ENCODE assay signal across 8 cellular contexts in genomic region chr15:34969340-34970097, GRCh38. TPM values are rescaled to one million over a fixed set of nuclear protein-coding genes. Genes with fewer than 3 reads are reported as not detected.
DNase-seq lines count a peak whose midpoint lies in the region; FAIRE-seq and TF ChIP-seq lines count a peak whose summit lies in the region.

Gene AQR, minus strand, starts transcription at chr15:34969742. Its CDS starts 129 bp downstream, at chr15:34969613.

- no peak within 1 kb of the TSS for H2BK12ac ChIP-seq in H9 (ENCODE audit: insufficient read length, low read depth, low read length)

- peak; percentile 60 for TF ChIP-seq RAD21 in neural cell (conservative IDR thresholded peaks at IDR 0.05)

- peaks cover 0 to 2% of the 10 kb centered on the region in 2 experiments; a peak in 1 of 5 replicates for H3K9me3 Mint-ChIP-seq in H9

- peak; percentile 70 for TF ChIP-seq CTCF in H9 (conservative IDR thresholded peaks at IDR 0.05)
- peak; percentile 95 for TF ChIP-seq CTCF in neural cell (IDR thresholded peaks at IDR 0.05; ENCODE audit: poor library complexity, severe bottlenecking)
- peak in 5 of 7 experiments; percentile 82 to 93 (median 86) for TF ChIP-seq CTCF in stomach (IDR thresholded peaks at IDR 0.05)

- peaks cover 3 to 20% (median 15%) of the 10 kb centered on the region in 3 experiments; a peak in 6 of 7 replicates for H3K36me3 Mint-ChIP-seq in H9 (ENCODE audit: insufficient read depth in 1 of 3, low read depth in 3 of 3)

- no peak within 1 kb of the TSS for H2BK20ac ChIP-seq in H9 (ENCODE audit: low read depth, low read length, poor library complexity, severe bottlenecking)

- H3K4ac ChIP-seq in H9 (ENCODE audit: low read depth, low read length), result no peak within 1 kb of the TSS

- H3K9ac ChIP-seq in H9 (ENCODE audit: extremely low read depth, insufficient read length, low read length) (peak within 1 kb of the TSS; percentile 96), neural cell (ENCODE audit: low read length) (peak within 1 kb of the TSS; percentile 76)

- no peak within 1 kb of the TSS for H4K5ac ChIP-seq in H9 (ENCODE audit: insufficient read length, low read depth, low read length)

- H3K79me2 ChIP-seq in H9 (ENCODE audit: insufficient read depth, low read length) (peaks cover 21% of the 10 kb centered on the region), neural cell (replicated peaks; ENCODE audit: insufficient read depth, low read length) (peaks cover 45% of the 10 kb centered on the region)

- H3K79me1 ChIP-seq in H9 (ENCODE audit: insufficient read depth, low read depth, low read length, poor library complexity, severe bottlenecking), result no peaks in the 10 kb centered on the region

- no peak within 1 kb of the TSS for H3T11ph ChIP-seq in H9 (ENCODE audit: low read length)

- intact Hi-C loops in stomach (cut with DNase I; ENCODE audit: low total_unique reads), result no loop called here

- peak; percentile 97 for FAIRE-seq in G401.6 (lab: Jason Lieb, UNC)

- H3K27ac ChIP-seq in H9 (ENCODE audit: insufficient read length, low read depth, low read length), result peak within 1 kb of the TSS; percentile 39
- peak within 1 kb of the TSS; percentile 64 for H3K27ac ChIP-seq in neural cell (ENCODE audit: low read length)
- H3K27ac ChIP-seq in stomach, result peak within 1 kb of the TSS; percentile 65 to 90 (median 86)

- H2AK5ac ChIP-seq in H9 (ENCODE audit: insufficient read length, low read length), result no peak within 1 kb of the TSS

- no peak within 1 kb of the TSS for H2BK5ac ChIP-seq in H9 (ENCODE audit: insufficient read length, low read length)

- peak within 1 kb of the TSS; percentile 96 for H3K14ac ChIP-seq in H9 (ENCODE audit: insufficient read depth, low read length)

- H4K20me1 ChIP-seq in H9 (ENCODE audit: control insufficient read depth, insufficient read depth, insufficient read length) (no peaks in the 10 kb centered on the region), neural cell (ENCODE audit: insufficient read depth) (no peaks in the 10 kb centered on the region)

- no peak within 1 kb of the TSS for H2BK15ac ChIP-seq in H9 (ENCODE audit: low read depth, low read length)

- no peaks in the 10 kb centered on the region for H3K4me1 ChIP-seq in H9 (ENCODE audit: insufficient read depth, low read length)
- peaks cover 18 to 44% (median 32%) of the 10 kb centered on the region in 4 donors for H3K4me1 ChIP-seq in stomach

- peaks cover 15 to 17% of the 10 kb centered on the region in 2 experiments for H3K4me1 Mint-ChIP-seq in H9

- no peak within 1 kb of the TSS for H4K8ac ChIP-seq in H9 (replicated peaks; ENCODE audit: insufficient read length, low read depth, low read length)

- H3F3A ChIP-seq in neural cell (ENCODE audit: insufficient read depth, low read length, poor library complexity, severe bottlenecking), result no peaks in the 10 kb centered on the region

- peak; percentile 69 for TF ChIP-seq EP300 in neural cell (conservative IDR thresholded peaks at IDR 0.05; ENCODE audit: poor library complexity, severe bottlenecking)
- no peak for TF ChIP-seq EP300 in stomach (IDR thresholded peaks at IDR 0.05)

- H3K36me3 ChIP-seq in neural cell (ENCODE audit: insufficient read depth, low read length) (no peaks in the 10 kb centered on the region), stomach (peaks cover 0 to 6% (median 2%) of the 10 kb centered on the region in 4 donors)

- no peaks in the 10 kb centered on the region for H3K9me3 ChIP-seq in H9 (ENCODE audit: control insufficient read depth, low read depth, low read length)
- H3K9me3 ChIP-seq in neural cell (ENCODE audit: low read length), result no peaks in the 10 kb centered on the region
- H3K9me3 ChIP-seq in stomach, result no peaks in the 10 kb centered on the region

- no peak within 1 kb of the TSS for H2BK120ac ChIP-seq in H9 (ENCODE audit: low read depth, low read length, poor library complexity, severe bottlenecking)

- no peak within 1 kb of the TSS for H2AFZ ChIP-seq in H9 (ENCODE audit: low read length)
- peak within 1 kb of the TSS; percentile 84 for H2AFZ ChIP-seq in neural cell (ENCODE audit: low read depth, low read length)

- H3K18ac ChIP-seq in H9 (ENCODE audit: insufficient read length, low read depth, low read length), result peak within 1 kb of the TSS; percentile 67

- peak in 1 of 4 donors; percentile 21 for TF ChIP-seq POLR2A in stomach (IDR thresholded peaks at IDR 0.05)

- no peak within 1 kb of the TSS for H3K56ac ChIP-seq in H9 (ENCODE audit: insufficient read length, low read depth, low read length)

- H3K4me2 ChIP-seq in H9 (ENCODE audit: insufficient read depth, insufficient read length, low read length) (peak within 1 kb of the TSS; percentile 95), neural cell (ENCODE audit: low read length) (peak within 1 kb of the TSS; percentile 51)

- peak within 1 kb of the TSS; percentile 96 to 99 for H3K4me3 Mint-ChIP-seq in H9

- no peaks in the 10 kb centered on the region for H3K27me3 ChIP-seq in H9 (ENCODE audit: insufficient read depth, low read length)
- no peaks in the 10 kb centered on the region for H3K27me3 ChIP-seq in neural cell (ENCODE audit: insufficient read depth, low read depth, low read length)
- H3K27me3 ChIP-seq in stomach, result no peaks in the 10 kb centered on the region

- peak within 1 kb of the TSS; percentile 95 to 100 (median 99) for H3K27ac Mint-ChIP-seq in H9

- WGBS in H9 (ENCODE audit: extremely low coverage, insufficient read length, low lambda C conversion rate), result no CpG with 5 or more reads among the region's 44 CpGs
- WGBS in stomach, 5 donors, result 0 to 1% (median 1%) methylated on average over 32 to 44 of the region's 44 CpGs

- H3K4me3 ChIP-seq in neural cell (ENCODE audit: low read length) (peak within 1 kb of the TSS; percentile 92), stomach (peak within 1 kb of the TSS; percentile 86 to 96 (median 91))

- no peak within 1 kb of the TSS for H4K91ac ChIP-seq in H9 (ENCODE audit: insufficient read length, low read depth, low read length)

- peaks cover 2% of the 10 kb centered on the region; the same call in 1 of the 2 replicates for H3K27me3 Mint-ChIP-seq in H9 (ENCODE audit: low read depth)

- no peak within 1 kb of the TSS for H3K23ac ChIP-seq in H9 (ENCODE audit: insufficient read length, low read depth, low read length)

- DNase-seq in H9, result peak; percentile 97
- peak; percentile 96 for DNase-seq in M059J (ENCODE audit: low read depth)
- peak; percentile 92 to 96 for DNase-seq in SHP77 (lab: John Stamatoyannopoulos, UW)
- peak; percentile 87 for DNase-seq in activated effector memory CD4-positive, alpha-beta T cell treated with Interleukin-2 at 50 U/mL for 16 hours
- DNase-seq in fibroblast of the conjunctiva (ENCODE audit: low read depth), result peak; percentile 98
- peak; percentile 96 for DNase-seq in stomach

- no peaks in the 10 kb centered on the region for H3K9me2 ChIP-seq in neural cell (ENCODE audit: insufficient read depth, low read length)

- H3K23me2 ChIP-seq in H9 (ENCODE audit: insufficient read length, low read depth, low read length, poor library complexity, severe bottlenecking), result peaks cover 7% of the 10 kb centered on the region

TF ChIP-seq in neural cell, 6 proteins besides CTCF, POLR2A, EP300 and RAD21:
- TF ChIP-seq MXI1 (conservative IDR thresholded peaks at IDR 0.05; ENCODE audit: poor library complexity, severe bottlenecking), result peak; percentile 86
- peak; percentile 79 for TF ChIP-seq POLR2AphosphoS5 (IDR thresholded peaks at IDR 0.05)
- TF ChIP-seq TAF1 (IDR thresholded peaks at IDR 0.05; ENCODE audit: low read depth), result peak; percentile 87
- no peak for TF ChIP-seq REST (IDR thresholded peaks at IDR 0.05; ENCODE audit: borderline replicate concordance)
- TF ChIP-seq EZH2 (IDR thresholded peaks at IDR 0.05; ENCODE audit: borderline replicate concordance, insufficient read depth, low read length, poor library complexity, severe bottlenecking), result no peak
- peak; percentile 69 for TF ChIP-seq SMC3 (conservative IDR thresholded peaks at IDR 0.05; ENCODE audit: poor library complexity)

RNA-seq across cellular contexts. Expression of gene AQR, which starts in this region (rescaled TPM):
- total RNA-seq in H9 (2021), result 54.4 and 58.5 TPM in 2 replicates
- total RNA-seq in M059J (2014; rRNA removed; shearing (Covaris generic)), result 16.1 and 19.7 TPM in 2 replicates
- 21.2 and 22.4 TPM in 2 replicates for polyA plus RNA-seq in neural cell
- 60.9 and 63.0 TPM in 2 replicates for polyA minus RNA-seq in neural cell
- total RNA-seq in stomach, result 10 to 100 TPM in 3 of 5 donors, 1 to 10 TPM in 2; 5.8 to 54.5 (median 15.6) TPM
- polyA plus RNA-seq in stomach, result 10 to 100 TPM in 1 of 3 donors, 1 to 10 TPM in 2; 4.5 to 12.9 (median 6.1) TPM

Comparison
In these comparisons a context has a peak if more than half of its experiments do, and no peak if none do; other contexts are left out.
1. Peak in every context shown above with its lines: DNase-seq, H3K4me3 ChIP-seq and H3K27ac ChIP-seq.